In the genomic region with DNA sequence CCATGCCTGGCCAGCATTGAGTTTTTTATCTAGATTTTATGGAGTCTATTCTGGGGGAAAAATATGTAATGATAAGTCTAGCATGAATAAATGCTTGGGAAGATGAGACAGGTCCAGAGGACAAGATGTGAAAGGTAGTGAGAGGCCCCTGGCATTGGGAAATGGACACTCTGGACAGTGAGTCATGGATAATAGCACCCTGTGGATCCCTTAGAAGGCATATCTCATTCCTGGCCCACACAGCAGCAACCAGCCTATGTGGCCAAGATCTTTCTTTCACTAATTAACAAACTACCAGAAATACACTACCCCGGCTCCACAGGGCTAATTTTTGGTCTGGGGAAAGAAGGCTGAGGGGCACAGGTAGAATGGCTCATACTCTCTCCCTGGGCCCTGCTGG, we compare ENCODE assay signal across 1 cellular context.
TF ChIP-seq lines count a peak whose summit lies in the region.

No MANE protein-coding gene starts in this region.

TF ChIP-seq in H1, 55 proteins besides CTCF, POLR2A, EP300 and RAD21:
- TF ChIP-seq EZH2 (IDR thresholded peaks at IDR 0.05; ENCODE audit: low read depth, low read length, severe bottlenecking) (no peak), GABPA (IDR thresholded peaks at IDR 0.05; ENCODE audit: borderline replicate concordance, insufficient read depth, low read length) (no peak), TAF1 (IDR thresholded peaks at IDR 0.05; ENCODE audit: low read depth, low read length) (no peak), PHF8 (conservative IDR thresholded peaks at IDR 0.05; ENCODE audit: low read depth, low read length) (no peak)
